1 cellular context compared by ENCODE assay signal in genomic region chr16:72093448-72094265, GRCh38.
TF ChIP-seq lines count a peak whose summit lies in the region.

TSS of gene DHX38 (plus strand) at chr16:72093847. CDS start at chr16:72096158, 2,311 bp downstream.
TSS of gene TXNL4B (minus strand) at chr16:72093620. CDS start at chr16:72090749, 2,871 bp downstream.

TF ChIP-seq in HEK293, 187 proteins besides CTCF, POLR2A, EP300 and RAD21 (continued from another document and continues in another):
- TF ChIP-seq, protein P1, sequence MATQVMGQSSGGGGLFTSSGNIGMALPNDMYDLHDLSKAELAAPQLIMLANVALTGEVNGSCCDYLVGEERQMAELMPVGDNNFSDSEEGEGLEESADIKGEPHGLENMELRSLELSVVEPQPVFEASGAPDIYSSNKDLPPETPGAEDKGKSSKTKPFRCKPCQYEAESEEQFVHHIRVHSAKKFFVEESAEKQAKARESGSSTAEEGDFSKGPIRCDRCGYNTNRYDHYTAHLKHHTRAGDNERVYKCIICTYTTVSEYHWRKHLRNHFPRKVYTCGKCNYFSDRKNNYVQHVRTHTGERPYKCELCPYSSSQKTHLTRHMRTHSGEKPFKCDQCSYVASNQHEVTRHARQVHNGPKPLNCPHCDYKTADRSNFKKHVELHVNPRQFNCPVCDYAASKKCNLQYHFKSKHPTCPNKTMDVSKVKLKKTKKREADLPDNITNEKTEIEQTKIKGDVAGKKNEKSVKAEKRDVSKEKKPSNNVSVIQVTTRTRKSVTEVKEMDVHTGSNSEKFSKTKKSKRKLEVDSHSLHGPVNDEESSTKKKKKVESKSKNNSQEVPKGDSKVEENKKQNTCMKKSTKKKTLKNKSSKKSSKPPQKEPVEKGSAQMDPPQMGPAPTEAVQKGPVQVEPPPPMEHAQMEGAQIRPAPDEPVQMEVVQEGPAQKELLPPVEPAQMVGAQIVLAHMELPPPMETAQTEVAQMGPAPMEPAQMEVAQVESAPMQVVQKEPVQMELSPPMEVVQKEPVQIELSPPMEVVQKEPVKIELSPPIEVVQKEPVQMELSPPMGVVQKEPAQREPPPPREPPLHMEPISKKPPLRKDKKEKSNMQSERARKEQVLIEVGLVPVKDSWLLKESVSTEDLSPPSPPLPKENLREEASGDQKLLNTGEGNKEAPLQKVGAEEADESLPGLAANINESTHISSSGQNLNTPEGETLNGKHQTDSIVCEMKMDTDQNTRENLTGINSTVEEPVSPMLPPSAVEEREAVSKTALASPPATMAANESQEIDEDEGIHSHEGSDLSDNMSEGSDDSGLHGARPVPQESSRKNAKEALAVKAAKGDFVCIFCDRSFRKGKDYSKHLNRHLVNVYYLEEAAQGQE (tag by site-specific recombination; IDR thresholded peaks at IDR 0.05), result no peak; the same call in none of the 2 replicates
- no peak for TF ChIP-seq ZFP69B (tag by site-specific recombination; IDR thresholded peaks at IDR 0.05)
- TF ChIP-seq ZNF610 (tag by site-specific recombination; IDR thresholded peaks at IDR 0.05; ENCODE audit: borderline replicate concordance), result no peak
- no peak for TF ChIP-seq ZNF214 (tag by site-specific recombination; IDR thresholded peaks at IDR 0.05; ENCODE audit: borderline replicate concordance)
- TF ChIP-seq ZNF133 (tag by site-specific recombination; IDR thresholded peaks at IDR 0.05), result no peak
- no peak for TF ChIP-seq ZNF37A (tag by site-specific recombination; IDR thresholded peaks at IDR 0.05)
- no peak for TF ChIP-seq ZNF221 (tag by site-specific recombination; IDR thresholded peaks at IDR 0.05; ENCODE audit: borderline replicate concordance)
- no peak for TF ChIP-seq RBAK (tag by site-specific recombination; IDR thresholded peaks at IDR 0.05)
- peak; percentile 87 for TF ChIP-seq ZBTB8A (tag by site-specific recombination; IDR thresholded peaks at IDR 0.05)
- TF ChIP-seq ZNF350 (tag by site-specific recombination; IDR thresholded peaks at IDR 0.05), result no peak
- no peak for TF ChIP-seq ZNF239 (tag by site-specific recombination; IDR thresholded peaks at IDR 0.05)
- TF ChIP-seq GLI2 (tag by site-specific recombination; IDR thresholded peaks at IDR 0.05; ENCODE audit: borderline replicate concordance, low read depth), result no peak
- no peak for TF ChIP-seq ZNF830 (tag by site-specific recombination; IDR thresholded peaks at IDR 0.05; ENCODE audit: low read depth)
- no peak for TF ChIP-seq ZNF433 (tag by site-specific recombination; IDR thresholded peaks at IDR 0.05; ENCODE audit: low read depth)
- no peak for TF ChIP-seq ZNF23 (tag by site-specific recombination; IDR thresholded peaks at IDR 0.05; ENCODE audit: borderline replicate concordance)
- TF ChIP-seq ZNF792 (tag by site-specific recombination; IDR thresholded peaks at IDR 0.05), result no peak
- TF ChIP-seq ZNF148 (tag by site-specific recombination; IDR thresholded peaks at IDR 0.05; ENCODE audit: borderline replicate concordance), result no peak
- peak; percentile 85 for TF ChIP-seq FEZF1 (tag by site-specific recombination; IDR thresholded peaks at IDR 0.05)
- TF ChIP-seq ZNF391 (tag by site-specific recombination; IDR thresholded peaks at IDR 0.05; ENCODE audit: borderline replicate concordance, low read depth), result no peak
- no peak for TF ChIP-seq ZNF184 (tag by site-specific recombination; IDR thresholded peaks at IDR 0.05)
- peak; percentile 88 for TF ChIP-seq YY1 (tag by site-specific recombination; IDR thresholded peaks at IDR 0.05)
- no peak for TF ChIP-seq ZNF571 (tag by site-specific recombination; IDR thresholded peaks at IDR 0.05)
- TF ChIP-seq SCRT2 (tag by site-specific recombination; IDR thresholded peaks at IDR 0.05), result peak; percentile 81
- TF ChIP-seq, protein P2, sequence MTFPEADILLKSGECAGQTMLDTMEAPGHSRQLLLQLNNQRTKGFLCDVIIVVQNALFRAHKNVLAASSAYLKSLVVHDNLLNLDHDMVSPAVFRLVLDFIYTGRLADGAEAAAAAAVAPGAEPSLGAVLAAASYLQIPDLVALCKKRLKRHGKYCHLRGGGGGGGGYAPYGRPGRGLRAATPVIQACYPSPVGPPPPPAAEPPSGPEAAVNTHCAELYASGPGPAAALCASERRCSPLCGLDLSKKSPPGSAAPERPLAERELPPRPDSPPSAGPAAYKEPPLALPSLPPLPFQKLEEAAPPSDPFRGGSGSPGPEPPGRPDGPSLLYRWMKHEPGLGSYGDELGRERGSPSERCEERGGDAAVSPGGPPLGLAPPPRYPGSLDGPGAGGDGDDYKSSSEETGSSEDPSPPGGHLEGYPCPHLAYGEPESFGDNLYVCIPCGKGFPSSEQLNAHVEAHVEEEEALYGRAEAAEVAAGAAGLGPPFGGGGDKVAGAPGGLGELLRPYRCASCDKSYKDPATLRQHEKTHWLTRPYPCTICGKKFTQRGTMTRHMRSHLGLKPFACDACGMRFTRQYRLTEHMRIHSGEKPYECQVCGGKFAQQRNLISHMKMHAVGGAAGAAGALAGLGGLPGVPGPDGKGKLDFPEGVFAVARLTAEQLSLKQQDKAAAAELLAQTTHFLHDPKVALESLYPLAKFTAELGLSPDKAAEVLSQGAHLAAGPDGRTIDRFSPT (tag by site-specific recombination; IDR thresholded peaks at IDR 0.05), result no peak
- TF ChIP-seq, protein P3, sequence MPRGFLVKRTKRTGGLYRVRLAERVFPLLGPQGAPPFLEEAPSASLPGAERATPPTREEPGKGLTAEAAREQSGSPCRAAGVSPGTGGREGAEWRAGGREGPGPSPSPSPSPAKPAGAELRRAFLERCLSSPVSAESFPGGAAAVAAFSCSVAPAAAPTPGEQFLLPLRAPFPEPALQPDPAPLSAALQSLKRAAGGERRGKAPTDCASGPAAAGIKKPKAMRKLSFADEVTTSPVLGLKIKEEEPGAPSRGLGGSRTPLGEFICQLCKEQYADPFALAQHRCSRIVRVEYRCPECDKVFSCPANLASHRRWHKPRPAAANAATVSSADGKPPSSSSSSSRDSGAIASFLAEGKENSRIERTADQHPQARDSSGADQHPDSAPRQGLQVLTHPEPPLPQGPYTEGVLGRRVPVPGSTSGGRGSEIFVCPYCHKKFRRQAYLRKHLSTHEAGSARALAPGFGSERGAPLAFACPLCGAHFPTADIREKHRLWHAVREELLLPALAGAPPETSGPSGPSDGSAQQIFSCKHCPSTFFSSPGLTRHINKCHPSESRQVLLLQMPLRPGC (tag by site-specific recombination; IDR thresholded peaks at IDR 0.05), result no peak
- no peak for TF ChIP-seq ZNF558 (tag by site-specific recombination; IDR thresholded peaks at IDR 0.05)
- peak; percentile 51 for TF ChIP-seq ZFHX2 (tag by site-specific recombination; conservative IDR thresholded peaks at IDR 0.05)
- peak; percentile 80 for TF ChIP-seq ZNF561 (tag by site-specific recombination; IDR thresholded peaks at IDR 0.05; ENCODE audit: borderline replicate concordance)
- TF ChIP-seq GLIS1 (tag by site-specific recombination; IDR thresholded peaks at IDR 0.05), result no peak
- no peak for TF ChIP-seq ZNF138 (tag by site-specific recombination; IDR thresholded peaks at IDR 0.05; ENCODE audit: borderline replicate concordance)
- no peak for TF ChIP-seq ZNF776 (tag by site-specific recombination; IDR thresholded peaks at IDR 0.05; ENCODE audit: borderline replicate concordance)
- no peak for TF ChIP-seq ZNF530 (tag by site-specific recombination; IDR thresholded peaks at IDR 0.05; ENCODE audit: low read depth)
- TF ChIP-seq TRIM28 (IDR thresholded peaks at IDR 0.05; ENCODE audit: borderline replicate concordance, low read length), result no peak
- TF ChIP-seq ZNF302 (tag by site-specific recombination; IDR thresholded peaks at IDR 0.05; ENCODE audit: low read depth), result no peak
- no peak for TF ChIP-seq BCL6B (tag by site-specific recombination; IDR thresholded peaks at IDR 0.05)
- no peak for TF ChIP-seq ZNF26 (tag by site-specific recombination; IDR thresholded peaks at IDR 0.05)
- TF ChIP-seq ZNF223 (tag by site-specific recombination; IDR thresholded peaks at IDR 0.05), result no peak
- peak; percentile 91 for TF ChIP-seq ZNF518A (tag by site-specific recombination; conservative IDR thresholded peaks at IDR 0.05; ENCODE audit: low read depth)
- TF ChIP-seq BCL11B (tag by site-specific recombination; IDR thresholded peaks at IDR 0.05; ENCODE audit: low read depth), result no peak
- TF ChIP-seq ZNF175 (tag by site-specific recombination; IDR thresholded peaks at IDR 0.05), result no peak
- no peak for TF ChIP-seq ZNF121 (tag by site-specific recombination; IDR thresholded peaks at IDR 0.05)
- TF ChIP-seq KLF16 (tag by site-specific recombination; IDR thresholded peaks at IDR 0.05), result peak; percentile 47; the same call in 1 of the 2 replicates
